24 cellular contexts compared by ENCODE assay signal in genomic region chr16:54870151-54870550, GRCh38.
"Had no signal": no experiment of that assay in that cellular context is flagged by ENCODE, and none has a peak within 500 bp of the region (broad histone marks: within the 10 kb centered on the region; RNA-seq: fewer than 3 reads in every experiment).

No MANE protein-coding gene starts in this region.

- H3K4me3 ChIP-seq: neural progenitor cell, ovary, psoas muscle, right lobe of liver, sigmoid colon, stomach, thoracic aorta, thyroid gland, tibial nerve, upper lobe of left lung, vagina had no signal

- H3K27me3 ChIP-seq: neural progenitor cell, ovary, right lobe of liver, sigmoid colon, stomach, thyroid gland, tibial nerve, upper lobe of left lung, vagina had no signal

- ATAC-seq: natural killer cell; psoas muscle; right lobe of liver; stimulated activated effector memory CD8-positive, alpha-beta T cell treated with anti-CD3 and anti-CD28 coated beads, Interleukin-12 subunit alpha, Interleukin-12 subunit beta, amount 100 ng/mL, for 72 hours; stimulated activated naive B cell treated with anti-CD40 and anti-IgM and Interleukin-4, amounts not matched to agents 10 μg/mL and 1 μg/mL and 100 μg/mL, for 72 hours had no signal

- H3K4me1 ChIP-seq: neural progenitor cell, parathyroid adenoma, psoas muscle, right lobe of liver, sigmoid colon, stomach, thyroid gland, tibial nerve, upper lobe of left lung, vagina had no signal

- DNase-seq: natural killer cell; occipital lobe; ovary; posterior cingulate gyrus; psoas muscle; right lobe of liver; sigmoid colon; small intestine; stimulated activated CD4-positive, alpha-beta T cell treated with anti-CD3 and anti-CD28 coated beads, Interleukin-15, amount 100 ng/mL, for 24 hours; stimulated activated CD4-positive, alpha-beta T cell treated with anti-CD3 and anti-CD28 coated beads, Interleukin-2, amount 100 ng/mL, for 24 hours; stimulated activated CD4-positive, alpha-beta T cell treated with anti-CD3 and anti-CD28 coated beads, Interleukin-2, amount 100 ng/mL, for 48 hours; stimulated activated CD4-positive, alpha-beta T cell treated with anti-CD3 and anti-CD28 coated beads, Interleukin-4, amount 100 ng/mL, for 24 hours; stimulated activated naive B cell treated with anti-CD40 and anti-IgM and Interleukin-4, amounts not matched to agents 10 μg/mL and 1 μg/mL and 100 μg/mL, for 72 hours; stimulated activated naive CD4-positive, alpha-beta T cell treated with Interleukin-2 at 50 U/mL for 16 hours; stomach; thyroid gland; trophoblast cell; upper lobe of left lung had no signal

- H3K36me3 ChIP-seq: neural progenitor cell, ovary, right lobe of liver, sigmoid colon, stomach, thoracic aorta, thyroid gland, tibial nerve, upper lobe of left lung, vagina had no signal

- H3K27ac ChIP-seq: neural progenitor cell, ovary, parathyroid adenoma, psoas muscle, right lobe of liver, sigmoid colon, stomach, thoracic aorta, thyroid gland, tibial nerve, upper lobe of left lung, vagina had no signal

- H3K9me3 ChIP-seq: ovary, psoas muscle, right lobe of liver, sigmoid colon, thoracic aorta, thyroid gland, vagina had no signal
